Comparison of ENCODE assay signal across 8 cellular contexts in the genomic region with DNA sequence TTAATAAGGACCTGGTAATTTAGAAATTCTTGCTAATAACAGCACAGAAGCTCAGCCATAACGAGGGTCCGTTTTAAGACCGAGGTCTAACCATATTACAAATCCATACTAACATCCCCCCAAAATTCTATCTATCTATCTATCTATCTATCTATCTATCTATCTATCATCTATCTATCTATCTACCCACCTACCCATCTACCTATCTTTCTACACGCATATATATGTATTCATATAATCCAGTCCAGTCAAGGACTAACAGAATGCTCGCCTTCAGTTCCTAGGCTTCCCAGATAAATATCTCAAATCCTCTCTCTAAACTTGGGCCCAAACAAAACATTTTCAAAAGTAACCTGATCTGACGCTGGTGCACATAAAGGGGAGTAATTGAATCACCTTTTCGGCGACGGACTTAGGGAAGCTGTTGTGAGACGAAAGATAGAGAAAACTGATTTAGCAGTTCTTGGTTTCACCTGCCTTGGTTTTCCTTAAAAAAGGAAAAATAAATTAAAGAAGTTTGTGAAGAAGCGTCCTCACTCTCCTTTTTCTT. TPM values are rescaled to one million over a fixed set of nuclear protein-coding genes. Genes with fewer than 3 reads are reported as not detected.
DNase-seq lines count a peak whose midpoint lies in the region; ATAC-seq and TF ChIP-seq lines count a peak whose summit lies in the region.
"Had no signal": no experiment of that assay in that cellular context is flagged by ENCODE, and none has a peak within 500 bp of the region (broad histone marks: within the 10 kb centered on the region; RNA-seq: fewer than 3 reads in every experiment).

No MANE protein-coding gene starts in this region.

- DNase-seq in H7: no peak
- DNase-seq in PC-3: peak; percentile 34
- DNase-seq in hepatocyte (ENCODE audit: low spot score): no peak
- DNase-seq in spleen: no peak
- DNase-seq in NCI-H2107 treated with DMSO at 0.1 percent for 48 hours (lab: John Stamatoyannopoulos, UW; ENCODE audit: unreplicated experiment): no peak
- DNase-seq in NCI-H526 (lab: John Stamatoyannopoulos, UW): no peak
- no peak for DNase-seq in KBM-7

- H4K20me1 ChIP-seq in PC-3 (ENCODE audit: low read length): no peaks in the 10 kb centered on the region
- H4K20me1 ChIP-seq in hepatocyte (ENCODE audit: insufficient read depth, poor library complexity, severe bottlenecking): no peaks in the 10 kb centered on the region

- POLR2A ChIA-PET in PC-3 (lab: Charles Lee; ENCODE audit: unreplicated experiment): interaction anchor here (0.6 kb wide), 2 partner anchors 13 to 222 kb away, joined by 4 to 8 read pairs; no protein-coding TSS in a partner anchor

- H3K79me2 ChIP-seq in PC-3 (ENCODE audit: low read length) (no peaks in the 10 kb centered on the region), hepatocyte (no peaks in the 10 kb centered on the region)

- in situ Hi-C loops in KBM-7 (cut with MboI; ENCODE audit: low pct_unique_long_range_greater_than_20kb, low sequenced_read_pairs): no loop called here

- peak overlapping the region; percentile 93 for H2AFZ ChIP-seq in PC-3 (ENCODE audit: low read length)
- H2AFZ ChIP-seq in hepatocyte: peak overlapping the region; percentile 63

- no peak for ATAC-seq in PC-3

- H3K36me3 ChIP-seq in H7 (replicated peaks; ENCODE audit: control insufficient read depth, insufficient read depth, low read length) (no peaks in the 10 kb centered on the region), PC-3 (ENCODE audit: low read depth, low read length) (no peaks in the 10 kb centered on the region), hepatocyte (replicated peaks; ENCODE audit: insufficient read depth, low read depth) (no peaks in the 10 kb centered on the region), spleen (no peaks in the 10 kb centered on the region)

- CTCF ChIA-PET in PC-3 (lab: Charles Lee): no interaction called here

- no peak overlapping the region for H3K27ac ChIP-seq in PC-3 (ENCODE audit: low read length)
- H3K27ac ChIP-seq in hepatocyte: no peak overlapping the region
- peak overlapping the region; percentile 13 to 87 (median 80) for H3K27ac ChIP-seq in spleen

- H3K27me3 ChIP-seq in H7 (ENCODE audit: control insufficient read depth, insufficient read depth, low read length) (no peaks in the 10 kb centered on the region), PC-3 (ENCODE audit: low read length) (no peaks in the 10 kb centered on the region), hepatocyte (no peaks in the 10 kb centered on the region), spleen (replicated peaks in 1 of 7) (no peaks in the 10 kb centered on the region)

- no peak for TF ChIP-seq POLR2A in spleen (IDR thresholded peaks at IDR 0.05)

- no TSS peak for BruUV-seq in PC-3 (replicated peaks; lab: Mats Ljungman, UMichigan)

- no peaks in the 10 kb centered on the region for H3F3A ChIP-seq in PC-3 (ENCODE audit: low read length, unreplicated experiment)

- H3K9me3 ChIP-seq in PC-3 (ENCODE audit: low read length) (no peaks in the 10 kb centered on the region), hepatocyte (ENCODE audit: low read depth) (no peaks in the 10 kb centered on the region), spleen (no peaks in the 10 kb centered on the region)

- WGBS in hepatocyte (ENCODE audit: low lambda C conversion rate, missing lambda C conversion rate): 46% methylated on average over 11 of the region's 11 CpGs
- WGBS in spleen, 5 donors: 41 to 54% (median 48%) methylated on average over 11 of the region's 11 CpGs

- H3K9me2 ChIP-seq in PC-3 (replicated peaks; ENCODE audit: low read length) (no peaks in the 10 kb centered on the region), hepatocyte (replicated peaks; ENCODE audit: insufficient read depth) (no peaks in the 10 kb centered on the region)

- H3K4me2 ChIP-seq in PC-3 (ENCODE audit: low read length) (peak overlapping the region; percentile 91), hepatocyte (peak overlapping the region; percentile 79)

- H3K4me1 ChIP-seq in PC-3 (ENCODE audit: insufficient read depth, low read length) (peaks cover 15% of the 10 kb centered on the region), hepatocyte (ENCODE audit: insufficient read depth) (no peaks in the 10 kb centered on the region), spleen (peaks cover 14 to 50% (median 43%) of the 10 kb centered on the region in 6 donors)

- no peak for TF ChIP-seq CTCF in PC-3 (conservative IDR thresholded peaks at IDR 0.05; ENCODE audit: low read depth, low read length)
- TF ChIP-seq CTCF in hepatocyte (IDR thresholded peaks at IDR 0.05; ENCODE audit: poor library complexity): no peak
- TF ChIP-seq CTCF in spleen (IDR thresholded peaks at IDR 0.05 in 8 of 11, conservative IDR thresholded peaks at IDR 0.05 in 3 of 11): no peak

- intact Hi-C loops in PC-3 (cut with micrococcal nuclease) (loop anchor here (1.0 kb wide), 1 partner anchor 14 kb away; a partner anchor contains a TSS), spleen (cut with DNase I; ENCODE audit: low total_unique reads) (no loop called here)

- peak overlapping the region; percentile 72 for H3K4me3 ChIP-seq in H7 (ENCODE audit: insufficient read depth, low read depth, low read length)
- peak overlapping the region; percentile 93 for H3K4me3 ChIP-seq in PC-3 (ENCODE audit: low read length)
- H3K4me3 ChIP-seq in hepatocyte: peak overlapping the region; percentile 59
- H3K4me3 ChIP-seq in spleen: peak overlapping the region; percentile 36 to 75 (median 48)

- H3K9ac ChIP-seq in PC-3 (ENCODE audit: low read length): peak overlapping the region; percentile 42; the same call in 1 of the 2 replicates

RNA-seq across cellular contexts. Expression of a gene that starts 14.5 kb away (rescaled TPM):
- 88.9 and 93.0 TPM in 2 replicates for total RNA-seq in H7 (2014; rRNA removed; shearing (Covaris generic))
- total RNA-seq in PC-3 (2014; rRNA removed) (54.8 and 57.5 TPM in 2 replicates), hepatocyte (53.5 and 67.1 TPM in 2 replicates), spleen (10 to 100 TPM; 47.2 to 68.4 (median 58.2) TPM)
- polyA plus RNA-seq in hepatocyte (35.9 and 41.2 TPM in 2 replicates), spleen (10 to 100 TPM; 33.3 to 52.0 (median 51.4) TPM)

RNA-seq across cellular contexts. Expression of a gene that starts 44.0 kb away (rescaled TPM):
- total RNA-seq in H7 (2014; rRNA removed; shearing (Covaris generic)): 29.9 and 30.6 TPM in 2 replicates
- total RNA-seq in PC-3 (2014; rRNA removed): 26.9 and 33.7 TPM in 2 replicates
- 23.3 and 23.4 TPM in 2 replicates for total RNA-seq in hepatocyte
- 30.4 and 32.1 TPM in 2 replicates for polyA plus RNA-seq in hepatocyte
- 10 to 100 TPM; 14.9 to 21.4 (median 18.6) TPM for total RNA-seq in spleen
- polyA plus RNA-seq in spleen: 10 to 100 TPM; 20.2 to 26.2 (median 23.9) TPM

RNA-seq across cellular contexts. Expression of a gene that starts 52.6 kb away (rescaled TPM):
- total RNA-seq in H7 (2014; rRNA removed; shearing (Covaris generic)): 0.11 TPM in 1 of 2 replicates, not detected in the other
- total RNA-seq in PC-3 (2014; rRNA removed) (not detected in 2 replicates), hepatocyte (0.60 and 0.84 TPM in 2 replicates), spleen (1 to 10 TPM in 1 of 7 donors, under 1 TPM in 6; 0.23 to 1.1 (median 0.32) TPM)
- polyA plus RNA-seq in hepatocyte (0.15 and 0.59 TPM in 2 replicates), spleen (under 1 TPM; 0.33 to 0.58 (median 0.39) TPM)
- total RNA-seq: RPMI7951 had no signal

Comparison
In these comparisons a context has a peak if more than half of its experiments do, and no peak if none do; other contexts are left out.
1. H3K27ac ChIP-seq: peak in spleen (8 of 8); none in PC-3 (single experiment) and hepatocyte (single experiment).
2. Peak in every context shown above with its lines, with median percentiles within 50 percentile points of each other: H3K4me3 ChIP-seq.